ENCODE assay signal across 1 cellular context in genomic region chr20:49693435-49694171, GRCh38.
TF ChIP-seq lines count a peak whose summit lies in the region.

No MANE protein-coding gene starts in this region.

TF ChIP-seq in GM12878, 131 proteins besides CTCF, POLR2A, EP300 and RAD21 (continued from another document):
- TF ChIP-seq ZNF687 (IDR thresholded peaks at IDR 0.05): no peak
- no peak for TF ChIP-seq BRCA1 (IDR thresholded peaks at IDR 0.05; ENCODE audit: low read depth, low read length)
- peak; percentile 48; the same call in 1 of the 2 replicates for TF ChIP-seq PKNOX1 (IDR thresholded peaks at IDR 0.05)
- peak; percentile 49 for TF ChIP-seq IKZF1 (conservative IDR thresholded peaks at IDR 0.05)
- TF ChIP-seq IKZF2 (IDR thresholded peaks at IDR 0.05): peak; percentile 51 to 54; a peak in 3 of 4 replicates
- no peak for TF ChIP-seq ATF3 (IDR thresholded peaks at IDR 0.05; ENCODE audit: borderline replicate concordance, extremely low read depth, low read depth, low read length)
- TF ChIP-seq REST (IDR thresholded peaks at IDR 0.05; ENCODE audit: low read depth, low read length): no peak
- peak; percentile 15; the same call in 1 of the 3 replicates for TF ChIP-seq POU2F2 (IDR thresholded peaks at IDR 0.05; ENCODE audit: borderline replicate concordance, low read depth, low read length)
- TF ChIP-seq FOXM1 (IDR thresholded peaks at IDR 0.05; ENCODE audit: low read depth, low read length): no peak
- no peak for TF ChIP-seq GATAD2B (conservative IDR thresholded peaks at IDR 0.05; ENCODE audit: low read depth)
- TF ChIP-seq HDGF (IDR thresholded peaks at IDR 0.05): no peak
- peak in 1 of 2 experiments; percentile 19; a peak in 1 of 4 replicates for TF ChIP-seq BHLHE40 (IDR thresholded peaks at IDR 0.05; ENCODE audit: borderline replicate concordance in 1 of 2, low read depth in 2 of 2, low read length in 1 of 2)
- TF ChIP-seq CBX3 (IDR thresholded peaks at IDR 0.05; ENCODE audit: borderline replicate concordance, low read depth): no peak
- 0 out of 2 replicates have a peak, but pooled peaks have one; percentile 24 for TF ChIP-seq SMARCA5 (IDR thresholded peaks at IDR 0.05)
- no peak for TF ChIP-seq BACH1 (IDR thresholded peaks at IDR 0.05; ENCODE audit: borderline replicate concordance)
- TF ChIP-seq STAT1 (conservative IDR thresholded peaks at IDR 0.05): no peak
- no peak for TF ChIP-seq SKIL (IDR thresholded peaks at IDR 0.05; ENCODE audit: low read depth, poor library complexity, severe bottlenecking)
- peak; percentile 67; the same call in 1 of the 2 replicates for TF ChIP-seq BCL11A (IDR thresholded peaks at IDR 0.05; ENCODE audit: low read depth, low read length)
- no peak for TF ChIP-seq KAT2A (conservative IDR thresholded peaks at IDR 0.05; ENCODE audit: control insufficient read depth, low read depth, low read length)
- 0 out of 2 replicates have a peak, but pooled peaks have one; percentile 22 for TF ChIP-seq ATF7 (IDR thresholded peaks at IDR 0.05; ENCODE audit: low read depth)
- peak; percentile 45 for TF ChIP-seq DPF2 (IDR thresholded peaks at IDR 0.05)
- TF ChIP-seq WRNIP1 (IDR thresholded peaks at IDR 0.05; ENCODE audit: borderline replicate concordance, low read depth, low read length): no peak
- TF ChIP-seq BMI1 (IDR thresholded peaks at IDR 0.05; ENCODE audit: borderline replicate concordance): no peak
- no peak for TF ChIP-seq MLLT1 (IDR thresholded peaks at IDR 0.05)
- TF ChIP-seq IRF5 (IDR thresholded peaks at IDR 0.05; ENCODE audit: borderline replicate concordance): no peak
